In the genomic region with DNA sequence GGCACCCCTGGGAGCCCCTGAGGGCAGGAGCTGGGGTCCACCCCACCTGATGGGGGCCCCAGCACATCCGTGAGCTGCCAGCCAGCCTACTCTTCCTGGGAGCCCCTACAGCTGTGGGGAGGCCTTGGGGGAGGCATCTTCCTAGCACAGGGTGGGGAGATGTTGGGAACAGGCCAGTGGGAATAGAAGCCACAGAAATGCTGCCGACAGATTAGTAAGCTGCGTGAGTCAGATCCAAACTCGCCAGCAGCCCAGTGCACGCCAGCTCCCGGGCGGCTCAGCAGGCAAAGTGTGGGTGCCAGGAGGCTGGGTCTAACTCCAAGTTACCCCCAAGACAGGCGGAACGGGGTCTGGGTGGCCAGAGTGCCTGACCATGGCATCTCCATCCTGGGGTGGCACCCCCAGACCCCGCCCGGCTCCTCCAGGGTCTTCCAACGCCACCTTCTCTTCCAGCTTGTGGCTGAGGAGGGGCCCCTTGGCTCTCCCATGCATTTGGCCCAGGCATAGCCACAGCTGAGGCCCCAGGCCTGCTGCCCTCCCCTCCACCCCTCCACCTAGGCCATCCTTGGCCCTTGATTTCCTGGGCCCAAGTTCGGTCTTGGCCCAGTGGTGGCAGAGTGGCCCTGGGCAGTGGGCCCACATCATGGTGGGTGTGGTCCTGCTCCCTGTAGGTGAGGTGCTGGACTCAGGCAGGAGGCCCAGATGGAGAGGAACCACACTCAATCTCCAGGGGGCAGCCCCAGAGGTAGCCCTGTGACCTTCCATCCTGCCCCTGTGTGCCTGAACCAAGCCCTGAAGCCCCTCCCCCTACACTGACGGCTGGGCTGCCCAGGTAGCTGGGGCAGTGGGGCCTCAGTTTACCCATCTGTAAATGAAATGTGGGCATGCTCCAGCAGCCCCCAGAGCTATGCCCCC, we compare ENCODE assay signal across 9 cellular contexts. TPM values are rescaled to one million over a fixed set of nuclear protein-coding genes. Genes with fewer than 3 reads are reported as not detected.
DNase-seq lines count a peak whose midpoint lies in the region; ATAC-seq, FAIRE-seq and TF ChIP-seq lines count a peak whose summit lies in the region.
"Had no signal": no experiment of that assay in that cellular context is flagged by ENCODE, and none has a peak within 500 bp of the region (broad histone marks: within the 10 kb centered on the region; RNA-seq: fewer than 3 reads in every experiment).

No MANE protein-coding gene starts in this region.

- no peaks in the 10 kb centered on the region for H3K4me1 Mint-ChIP-seq in activated naive CD8-positive, alpha-beta T cell treated with anti-CD3 and anti-CD28 coated beads, Interleukin-2, amount 10 ng/mL, durations not matched to agents 7 days and 5 days
- H3K4me1 Mint-ChIP-seq in activated naive CD8-positive, alpha-beta T cell treated with anti-CD3 and anti-CD28 coated beads for 36 hours, result no peaks in the 10 kb centered on the region
- no peaks in the 10 kb centered on the region for H3K4me1 Mint-ChIP-seq in progenitor cell of endocrine pancreas (ENCODE audit: low read depth)

- ATAC-seq in activated naive CD8-positive, alpha-beta T cell treated with anti-CD3 and anti-CD28 coated beads, Interleukin-2, amount 10 ng/mL, durations not matched to agents 7 days and 5 days (ENCODE audit: low read depth), result no peak
- peak; percentile 33 for ATAC-seq in GM12878
- peak; percentile 58 for ATAC-seq in left lung
- peak; percentile 51 for ATAC-seq in aorta (ENCODE audit: low FRiP score)

- SMC1A ChIA-PET in GM12878 (lab: Charles Lee; ENCODE audit: uncharacterized antibody, unreplicated experiment), result no interaction called here

- 7% methylated on average over 14 of the region's 14 CpGs for WGBS in GM12878 (ENCODE audit: insufficient coverage, insufficient replicate concordance, low lambda C conversion rate, missing lambda C conversion rate)
- WGBS in aorta, 2 donors, result 40 to 64% methylated on average over 14 of the region's 14 CpGs

- H3K27ac ChIP-seq in GM12878 (ENCODE audit: control insufficient read depth, insufficient read depth) (no peak overlapping the region), left lung (peak overlapping the region; percentile 33 to 63), aorta (ENCODE audit: low read depth in 1 of 2, low read length in 2 of 2) (no peak overlapping the region)

- peak; percentile 27 for DNase-seq in activated naive CD8-positive, alpha-beta T cell treated with anti-CD3 and anti-CD28 coated beads, Interleukin-2, amount 10 ng/mL, durations not matched to agents 7 days and 5 days
- no peak for DNase-seq in activated naive CD8-positive, alpha-beta T cell treated with anti-CD3 and anti-CD28 coated beads for 36 hours
- no peak for DNase-seq in GM12878 (ENCODE audit: low read depth, low spot score)
- DNase-seq in left lung, result peak; percentile 71 to 76
- DNase-seq in aorta, result peak; percentile 84 to 86
- no peak for DNase-seq in medulla oblongata (ENCODE audit: extremely low spot score)
- DNase-seq in progenitor cell of endocrine pancreas (ENCODE audit: low spot score, unreplicated experiment), result no peak
- DNase-seq in NCI-H1694 (lab: John Stamatoyannopoulos, UW), result no peak

- TF ChIP-seq RAD21 in GM12878 (IDR thresholded peaks at IDR 0.05; ENCODE audit: insufficient read depth, low read depth, low read length), result no peak

- in situ Hi-C loops in GM12878 (cut with MboI), result no loop called here

- no peak overlapping the region for H3K4me3 Mint-ChIP-seq in activated naive CD8-positive, alpha-beta T cell treated with anti-CD3 and anti-CD28 coated beads, Interleukin-2, amount 10 ng/mL, durations not matched to agents 7 days and 5 days
- H3K4me3 Mint-ChIP-seq in activated naive CD8-positive, alpha-beta T cell treated with anti-CD3 and anti-CD28 coated beads for 36 hours, result no peak overlapping the region
- H3K4me3 Mint-ChIP-seq in progenitor cell of endocrine pancreas (ENCODE audit: low read depth), result no peak overlapping the region

- no peak for FAIRE-seq in GM12878 (lab: Jason Lieb, UNC)

- H3K27me3 ChIP-seq in GM12878 (replicated peaks in 1 of 2; ENCODE audit: control insufficient read depth in 2 of 2, insufficient read depth in 2 of 2, low read length in 1 of 2), result no peaks in the 10 kb centered on the region; a peak in 2 of 4 replicates
- peaks cover 0 to 8% of the 10 kb centered on the region in 2 donors for H3K27me3 ChIP-seq in left lung
- H3K27me3 ChIP-seq in aorta (ENCODE audit: control insufficient read depth in 1 of 2, insufficient read depth in 2 of 2, low read length in 1 of 2), result no peaks in the 10 kb centered on the region

- no peak overlapping the region for H3K27ac Mint-ChIP-seq in activated naive CD8-positive, alpha-beta T cell treated with anti-CD3 and anti-CD28 coated beads, Interleukin-2, amount 10 ng/mL, durations not matched to agents 7 days and 5 days
- no peak overlapping the region for H3K27ac Mint-ChIP-seq in activated naive CD8-positive, alpha-beta T cell treated with anti-CD3 and anti-CD28 coated beads for 36 hours
- no peak overlapping the region for H3K27ac Mint-ChIP-seq in progenitor cell of endocrine pancreas

- TF ChIP-seq CTCF in GM12878 (IDR thresholded peaks at IDR 0.05 in 2 of 3, conservative IDR thresholded peaks at IDR 0.05 in 1 of 3; ENCODE audit: control insufficient read depth in 2 of 3, extremely low read depth in 1 of 3, insufficient read depth in 1 of 3, low read depth in 3 of 3, low read length in 3 of 3) (no peak), left lung (IDR thresholded peaks at IDR 0.05) (no peak), progenitor cell of endocrine pancreas (IDR thresholded peaks at IDR 0.05; ENCODE audit: unreplicated experiment) (no peak)

- H3K36me3 ChIP-seq in GM12878 (ENCODE audit: control insufficient read depth in 2 of 2, insufficient read depth in 2 of 2, low read length in 1 of 2) (no peaks in the 10 kb centered on the region), left lung (no peaks in the 10 kb centered on the region), aorta (ENCODE audit: control insufficient read depth in 1 of 2, insufficient read depth in 2 of 2, low read length in 1 of 2) (no peaks in the 10 kb centered on the region)

- RAD21 ChIA-PET in GM12878 (lab: Charles Lee; ENCODE audit: unreplicated experiment), result no interaction called here

- intact Hi-C loops in GM12878 (cut with micrococcal nuclease; ENCODE audit: unreplicated experiment), result no loop called here
- intact Hi-C loops in left lung (cut with DNase I), result no loop called here
- intact Hi-C loops in aorta (cut with DNase I), result no loop called here

- H3K79me2 ChIP-seq in GM12878 (ENCODE audit: control insufficient read depth, insufficient read depth, low read length), result no peaks in the 10 kb centered on the region

- no peak for TF ChIP-seq POLR2A in GM12878 (IDR thresholded peaks at IDR 0.05; ENCODE audit: low read depth, low read length)

- POLR2A ChIA-PET in activated naive CD8-positive, alpha-beta T cell treated with anti-CD3 and anti-CD28 coated beads, Interleukin-2, amount 10 ng/mL, durations not matched to agents 7 days and 5 days (lab: Charles Lee), result no interaction called here
- POLR2A ChIA-PET in GM12878 (lab: Charles Lee), result no interaction called here

- H4K20me1 ChIP-seq in GM12878 (ENCODE audit: control insufficient read depth, insufficient read depth), result no peaks in the 10 kb centered on the region

- H2AFZ ChIP-seq in GM12878 (ENCODE audit: control insufficient read depth, low read depth, low read length), result no peak overlapping the region

- no peak overlapping the region for H3K4me2 ChIP-seq in GM12878 (ENCODE audit: control insufficient read depth, insufficient read depth)

- no peaks in the 10 kb centered on the region for H3K9me3 Mint-ChIP-seq in activated naive CD8-positive, alpha-beta T cell treated with anti-CD3 and anti-CD28 coated beads, Interleukin-2, amount 10 ng/mL, durations not matched to agents 7 days and 5 days
- no peaks in the 10 kb centered on the region for H3K9me3 Mint-ChIP-seq in activated naive CD8-positive, alpha-beta T cell treated with anti-CD3 and anti-CD28 coated beads for 36 hours
- H3K9me3 Mint-ChIP-seq in progenitor cell of endocrine pancreas (ENCODE audit: low read depth), result no peaks in the 10 kb centered on the region

- H3K4me3 ChIP-seq in GM12878, result no peak overlapping the region
- H3K4me3 ChIP-seq in left lung, result no peak overlapping the region
- H3K4me3 ChIP-seq in aorta (ENCODE audit: low read length in 2 of 2), result no peak overlapping the region

- H3K4me1 ChIP-seq in GM12878 (ENCODE audit: control insufficient read depth, insufficient read depth, low read length), result no peaks in the 10 kb centered on the region
- peaks cover 0 to 10% of the 10 kb centered on the region in 2 donors for H3K4me1 ChIP-seq in left lung
- H3K4me1 ChIP-seq in aorta (ENCODE audit: control insufficient read depth in 1 of 2, insufficient read depth in 2 of 2, low read length in 2 of 2), result no peaks in the 10 kb centered on the region

- no TSS peak for BruUV-seq in GM12878 (replicated peaks; lab: Mats Ljungman, UMichigan)

- H3K27me3 Mint-ChIP-seq in activated naive CD8-positive, alpha-beta T cell treated with anti-CD3 and anti-CD28 coated beads, Interleukin-2, amount 10 ng/mL, durations not matched to agents 7 days and 5 days, result peaks cover 4% of the 10 kb centered on the region
- peaks cover 5% of the 10 kb centered on the region for H3K27me3 Mint-ChIP-seq in activated naive CD8-positive, alpha-beta T cell treated with anti-CD3 and anti-CD28 coated beads for 36 hours
- peaks cover 4% of the 10 kb centered on the region for H3K27me3 Mint-ChIP-seq in progenitor cell of endocrine pancreas

- no peak overlapping the region for H3K9ac ChIP-seq in GM12878 (ENCODE audit: control insufficient read depth, insufficient read depth, low read length)

- H3K36me3 Mint-ChIP-seq in activated naive CD8-positive, alpha-beta T cell treated with anti-CD3 and anti-CD28 coated beads, Interleukin-2, amount 10 ng/mL, durations not matched to agents 7 days and 5 days, result no peaks in the 10 kb centered on the region
- no peaks in the 10 kb centered on the region for H3K36me3 Mint-ChIP-seq in activated naive CD8-positive, alpha-beta T cell treated with anti-CD3 and anti-CD28 coated beads for 36 hours
- H3K36me3 Mint-ChIP-seq in progenitor cell of endocrine pancreas (ENCODE audit: insufficient read depth), result no peaks in the 10 kb centered on the region

- no peaks in the 10 kb centered on the region for H3K9me3 ChIP-seq in GM12878 (replicated peaks; ENCODE audit: control insufficient read depth, insufficient read depth, low read length)
- no peaks in the 10 kb centered on the region for H3K9me3 ChIP-seq in left lung
- no peaks in the 10 kb centered on the region for H3K9me3 ChIP-seq in aorta (ENCODE audit: control insufficient read depth, low read length)

- CTCF ChIA-PET in GM12878 (lab: Yijun Ruan, JAX), result no interaction called here

- TF ChIP-seq EP300 in GM12878 (IDR thresholded peaks at IDR 0.05; ENCODE audit: borderline replicate concordance in 1 of 2, control insufficient read depth in 1 of 2, low read depth in 2 of 2, low read length in 2 of 2), result no peak

RNA-seq across cellular contexts. Expression of a gene that starts 15.4 kb away (rescaled TPM):
- total RNA-seq in activated naive CD8-positive, alpha-beta T cell treated with anti-CD3 and anti-CD28 coated beads, Interleukin-2, amount 10 ng/mL, durations not matched to agents 7 days and 5 days, result not detected
- not detected for total RNA-seq in activated naive CD8-positive, alpha-beta T cell treated with anti-CD3 and anti-CD28 coated beads for 36 hours
- not detected in 2 replicates for total RNA-seq in GM12878 (2013; cell fraction: nucleolus; rRNA removed)
- total RNA-seq in GM12878 (2014; rRNA removed), result not detected in 2 replicates
- total RNA-seq in GM12878 (2014; rRNA removed; fragmentation: Illumina TruSeq; extraction: Trizol), result not detected in 2 replicates
- not detected in 2 replicates for total RNA-seq in GM12878 (2021)
- polyA plus RNA-seq in GM12878 (2011; ENCODE audit: low read depth), result not detected
- polyA plus RNA-seq in GM12878 (2011; rRNA removed), result not detected in 2 replicates
- not detected in 2 replicates for polyA plus RNA-seq in GM12878 (2011; cell fraction: cytosol; rRNA removed)
- polyA plus RNA-seq in GM12878 (2011; cell fraction: nucleus; rRNA removed), result not detected in 2 replicates
- not detected in 2 replicates for polyA plus RNA-seq in GM12878 (2012)
- polyA plus RNA-seq in GM12878 (2014; fragmentation: Illumina TruSeq; extraction: Trizol), result not detected in 2 replicates
- polyA plus RNA-seq in GM12878 (2014; fragmentation: Nextera tagmentation; extraction: Ambion mirVana), result not detected
- not detected in 2 replicates for polyA plus RNA-seq in GM12878 (2014; rRNA removed)
- not detected for polyA plus RNA-seq in GM12878 (2016; fragmentation: Nextera tagmentation; extraction: Ambion mirVana)
- polyA minus RNA-seq in GM12878 (2011; rRNA and poly(A)+ RNA removed), result not detected in 2 replicates
- polyA minus RNA-seq in GM12878 (2011; cell fraction: cytosol; rRNA and poly(A)+ RNA removed), result not detected in 2 replicates
- polyA minus RNA-seq in GM12878 (2011; cell fraction: nucleus; rRNA and poly(A)+ RNA removed), result not detected in 2 replicates
- 1 to 10 TPM in 1 of 2 donors, under 1 TPM in 1; 0.32 to 2.3 TPM for total RNA-seq in left lung
- total RNA-seq in aorta, result under 1 TPM; 0.13 to 0.45 TPM
- polyA plus RNA-seq in aorta, result not detected
- 0.36 and 0.40 TPM in 2 replicates for total RNA-seq in progenitor cell of endocrine pancreas

RNA-seq across cellular contexts. Expression of a gene that starts 25.6 kb away (rescaled TPM):
- total RNA-seq in activated naive CD8-positive, alpha-beta T cell treated with anti-CD3 and anti-CD28 coated beads, Interleukin-2, amount 10 ng/mL, durations not matched to agents 7 days and 5 days, result not detected
- total RNA-seq in activated naive CD8-positive, alpha-beta T cell treated with anti-CD3 and anti-CD28 coated beads for 36 hours, result not detected
- not detected in 2 replicates for total RNA-seq in GM12878 (2013; cell fraction: nucleolus; rRNA removed)
- total RNA-seq in GM12878 (2014; rRNA removed) (not detected in 2 replicates), GM12878 (2014; rRNA removed; fragmentation: Illumina TruSeq; extraction: Trizol) (not detected in 2 replicates), GM12878 (2021) (not detected in 2 replicates), left lung (10 to 100 TPM; 20.6 to 35.7 TPM), aorta (not detected), progenitor cell of endocrine pancreas (9.7 and 12.5 TPM in 2 replicates)
- not detected for polyA plus RNA-seq in GM12878 (2011; ENCODE audit: low read depth)
- polyA plus RNA-seq in GM12878 (2011; rRNA removed) (0.03 TPM in 1 of 2 replicates, not detected in the other), GM12878 (2014; fragmentation: Illumina TruSeq; extraction: Trizol) (not detected in 2 replicates), GM12878 (2014; fragmentation: Nextera tagmentation; extraction: Ambion mirVana) (not detected), GM12878 (2014; rRNA removed) (not detected in 2 replicates), GM12878 (2016; fragmentation: Nextera tagmentation; extraction: Ambion mirVana) (not detected), aorta (1 to 10 TPM in 1 of 2 donors, not detected in 1; 5.5 TPM)
- 0.06 TPM in 1 of 2 replicates, not detected in the other for polyA plus RNA-seq in GM12878 (2011; cell fraction: cytosol; rRNA removed)
- 0.07 TPM in 1 of 2 replicates, not detected in the other for polyA plus RNA-seq in GM12878 (2011; cell fraction: nucleus; rRNA removed)
- not detected in 2 replicates for polyA plus RNA-seq in GM12878 (2012)
- not detected in 2 replicates for polyA minus RNA-seq in GM12878 (2011; rRNA and poly(A)+ RNA removed)
- not detected in 2 replicates for polyA minus RNA-seq in GM12878 (2011; cell fraction: cytosol; rRNA and poly(A)+ RNA removed)
- not detected in 2 replicates for polyA minus RNA-seq in GM12878 (2011; cell fraction: nucleus; rRNA and poly(A)+ RNA removed)
- polyA plus RNA-seq: neural cell had no signal

RNA-seq across cellular contexts. Expression of a gene that starts 53.0 kb away (rescaled TPM):
- not detected for total RNA-seq in activated naive CD8-positive, alpha-beta T cell treated with anti-CD3 and anti-CD28 coated beads, Interleukin-2, amount 10 ng/mL, durations not matched to agents 7 days and 5 days
- total RNA-seq in activated naive CD8-positive, alpha-beta T cell treated with anti-CD3 and anti-CD28 coated beads for 36 hours, result not detected
- not detected in 2 replicates for total RNA-seq in GM12878 (2013; cell fraction: nucleolus; rRNA removed)
- total RNA-seq in GM12878 (2014; rRNA removed) (not detected in 2 replicates), GM12878 (2014; rRNA removed; fragmentation: Illumina TruSeq; extraction: Trizol) (not detected in 2 replicates), GM12878 (2021) (0.18 and 0.19 TPM in 2 replicates), left lung (not detected), aorta (not detected), progenitor cell of endocrine pancreas (1.0 and 1.2 TPM in 2 replicates)
- polyA plus RNA-seq in GM12878 (2011; ENCODE audit: low read depth), result not detected
- polyA plus RNA-seq in GM12878 (2011; rRNA removed) (not detected in 2 replicates), GM12878 (2014; fragmentation: Illumina TruSeq; extraction: Trizol) (not detected in 2 replicates), GM12878 (2014; fragmentation: Nextera tagmentation; extraction: Ambion mirVana) (not detected), GM12878 (2014; rRNA removed) (not detected in 2 replicates), GM12878 (2016; fragmentation: Nextera tagmentation; extraction: Ambion mirVana) (not detected), aorta (not detected)
- polyA plus RNA-seq in GM12878 (2011; cell fraction: cytosol; rRNA removed), result not detected in 2 replicates
- not detected in 2 replicates for polyA plus RNA-seq in GM12878 (2011; cell fraction: nucleus; rRNA removed)
- not detected in 2 replicates for polyA plus RNA-seq in GM12878 (2012)
- not detected in 2 replicates for polyA minus RNA-seq in GM12878 (2011; rRNA and poly(A)+ RNA removed)
- not detected in 2 replicates for polyA minus RNA-seq in GM12878 (2011; cell fraction: cytosol; rRNA and poly(A)+ RNA removed)
- polyA minus RNA-seq in GM12878 (2011; cell fraction: nucleus; rRNA and poly(A)+ RNA removed), result not detected in 2 replicates
- polyA plus RNA-seq: neural cell had no signal

Comparison
In these comparisons a context has a peak if more than half of its experiments do, and no peak if none do; other contexts are left out.
1. DNase-seq: peak in activated naive CD8-positive, alpha-beta T cell treated with anti-CD3 and anti-CD28 coated beads, Interleukin-2, amount 10 ng/mL, durations not matched to agents 7 days and 5 days (single experiment), left lung (2 of 2) and aorta (2 of 2); none in activated naive CD8-positive, alpha-beta T cell treated with anti-CD3 and anti-CD28 coated beads for 36 hours (single experiment), GM12878 (single experiment), medulla oblongata (single experiment), progenitor cell of endocrine pancreas (single experiment) and NCI-H1694 (single experiment).
2. H3K27ac ChIP-seq: peak in left lung (2 of 2); none in GM12878 (single experiment) and aorta (0 of 2).